In the genomic region with DNA sequence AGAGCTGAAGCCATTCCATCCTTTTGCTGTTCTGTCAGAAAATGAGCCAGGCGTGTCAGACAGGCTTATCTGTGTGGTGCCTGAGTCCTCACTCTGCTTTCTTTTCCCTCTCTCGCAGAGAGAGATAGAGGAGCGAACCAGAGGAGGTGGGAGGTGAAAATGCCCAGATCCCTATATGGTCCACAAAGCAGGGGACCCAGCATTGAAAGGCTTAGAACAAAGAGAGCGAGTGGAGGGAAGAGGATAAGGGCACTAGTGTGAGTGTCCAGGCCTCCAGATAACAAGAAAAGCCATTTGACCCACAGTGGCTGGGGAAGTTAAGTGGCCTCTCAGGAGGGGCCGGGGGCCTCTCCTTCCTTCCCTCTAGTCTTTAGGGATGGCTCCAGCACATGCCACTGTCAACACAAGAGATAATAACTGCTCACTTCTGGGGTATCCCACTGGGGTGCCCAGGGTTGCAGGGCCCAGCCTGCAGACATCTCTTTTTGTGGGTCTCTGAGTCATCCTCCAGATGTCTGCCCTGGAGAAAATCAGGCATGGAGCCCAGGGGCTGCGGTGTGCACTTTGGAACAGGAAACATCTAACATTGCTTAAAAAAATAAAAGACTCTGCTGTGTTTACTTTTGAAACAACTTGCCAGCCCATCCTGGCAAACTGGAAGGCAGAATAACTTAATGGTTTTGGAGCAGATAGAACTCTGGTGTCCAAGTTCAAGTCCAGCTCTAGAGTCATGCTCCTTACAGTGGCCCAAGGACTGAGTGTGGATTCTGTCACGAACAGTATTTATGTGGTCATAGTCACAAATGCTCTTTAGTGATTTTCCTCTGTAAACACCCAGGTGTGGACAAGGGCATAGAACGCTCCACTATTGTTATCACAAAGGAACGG, we compare ENCODE assay signal across 11 cellular contexts.
DNase-seq lines count a peak whose midpoint lies in the region; ATAC-seq, FAIRE-seq and TF ChIP-seq lines count a peak whose summit lies in the region.
"Had no signal": no experiment of that assay in that cellular context is flagged by ENCODE, and none has a peak within 500 bp of the region (broad histone marks: within the 10 kb centered on the region; RNA-seq: fewer than 3 reads in every experiment).

No MANE protein-coding gene starts in this region.

- ATAC-seq in left cardiac atrium (peak; percentile 84 to 94), HG03175 (IDR thresholded peaks at IDR 0.05; ENCODE audit: unreplicated experiment) (no peak), HG03565 (IDR thresholded peaks at IDR 0.05; ENCODE audit: unreplicated experiment) (no peak)
- ATAC-seq: GM23338, T-cell had no signal

- intact Hi-C loops in left cardiac atrium (cut with DNase I) (no loop called here), dorsolateral prefrontal cortex (cut with DNase I) (no loop called here)

- no peak for TF ChIP-seq POLR2A in H54 (IDR thresholded peaks at IDR 0.05; ENCODE audit: low read depth, low read length)

- H3K4me3 ChIP-seq in skeletal muscle cell (ENCODE audit: low read depth, low read length), result no peak overlapping the region
- no peak overlapping the region for H3K4me3 ChIP-seq in dorsolateral prefrontal cortex
- H3K4me3 ChIP-seq: GM23338 had no signal

- peaks cover 0 to 5% (median 0%) of the 10 kb centered on the region in 45 donors for H3K27me3 ChIP-seq in dorsolateral prefrontal cortex

- no peak for TF ChIP-seq CTCF in dorsolateral prefrontal cortex (IDR thresholded peaks at IDR 0.05 in 54 of 56, conservative IDR thresholded peaks at IDR 0.05 in 2 of 56; ENCODE audit: low read depth in 1 of 56, partially characterized antibody in 56 of 56)

- FAIRE-seq in H54 (lab: Jason Lieb, UNC), result no peak

- DNase-seq in H54 (ENCODE audit: insufficient read length, low spot score), result peak; percentile 77
- DNase-seq in amniotic epithelial cell (ENCODE audit: low read depth), result peak; percentile 85
- peak; percentile 76 for DNase-seq in left cardiac atrium
- DNase-seq in skeletal muscle cell (ENCODE audit: low read depth), result peak; percentile 72
- no peak for DNase-seq in dorsolateral prefrontal cortex
- no peak for DNase-seq in NCI-H1436 treated with DMSO at 0.1 percent for 48 hours (lab: John Stamatoyannopoulos, UW)
- DNase-seq: KG1, T-cell had no signal

- H3K27ac ChIP-seq in dorsolateral prefrontal cortex, result no peak overlapping the region

Comparison
In these comparisons a context has a peak if more than half of its experiments do, and no peak if none do; other contexts are left out.
1. DNase-seq: peak in H54 (single experiment), amniotic epithelial cell (single experiment), left cardiac atrium (single experiment) and skeletal muscle cell (single experiment); none in dorsolateral prefrontal cortex (0 of 10) and NCI-H1436 treated with DMSO at 0.1 percent for 48 hours (single experiment).
2. ATAC-seq: peak in left cardiac atrium (2 of 2); none in HG03175 (single experiment) and HG03565 (single experiment).